Comparison of ENCODE assay signal across 21 cellular contexts in genomic region chr6:160260283-160261119, GRCh38. TPM values are rescaled to one million over a fixed set of nuclear protein-coding genes. Genes with fewer than 3 reads are reported as not detected.
DNase-seq lines count a peak whose midpoint lies in the region; ATAC-seq, FAIRE-seq and TF ChIP-seq lines count a peak whose summit lies in the region.
"Had no signal": no experiment of that assay in that cellular context is flagged by ENCODE, and none has a peak within 500 bp of the region (broad histone marks: within the 10 kb centered on the region; RNA-seq: fewer than 3 reads in every experiment).

No MANE protein-coding gene starts in this region.

- no peaks in the 10 kb centered on the region for H3K36me3 ChIP-seq in small intestine (ENCODE audit: control insufficient read depth in 2 of 2, insufficient read depth in 2 of 2, low read length in 2 of 2)
- H3K36me3 ChIP-seq: pancreas, spleen, tibial nerve had no signal

- H3K4me3 ChIP-seq in fibroblast of villous mesenchyme (ENCODE audit: low read depth, low read length), result no peak overlapping the region
- no peak overlapping the region for H3K4me3 ChIP-seq in small intestine (ENCODE audit: low read depth in 1 of 2, low read length in 2 of 2)
- H3K4me3 ChIP-seq: pancreas, spleen, tibial nerve had no signal

- 67 to 77% (median 71%) methylated on average over 19 of the region's 19 CpGs for WGBS in small intestine, 3 donors

- no peak for TF ChIP-seq CTCF in fibroblast of villous mesenchyme (IDR thresholded peaks at IDR 0.05; ENCODE audit: insufficient read depth, low read depth, low read length)
- no peak for TF ChIP-seq CTCF in RWPE1 (conservative IDR thresholded peaks at IDR 0.05; ENCODE audit: low read depth)

- no peaks in the 10 kb centered on the region for H3K27me3 ChIP-seq in small intestine (ENCODE audit: control insufficient read depth in 2 of 2, insufficient read depth in 2 of 2, low read length in 2 of 2)
- H3K27me3 ChIP-seq: pancreas, tibial nerve had no signal

- CTCF ChIA-PET in RWPE1 (lab: Yijun Ruan, JAX), result no interaction called here

- peak; percentile 37 for DNase-seq in fibroblast of villous mesenchyme (ENCODE audit: low read depth)
- peak; percentile 25 for DNase-seq in small intestine
- no peak for DNase-seq in COR-L47 (lab: John Stamatoyannopoulos, UW)
- DNase-seq in RWPE1 (ENCODE audit: low spot score), result no peak
- DNase-seq: cerebellar nuclear complex; effector memory CD4-positive, alpha-beta T cell; left cardiac atrium; NCI-H345; NK-92 treated with Interleukin-12 subunit alpha and Interleukin-12 subunit beta, amount 100 ng/mL, for 24 hours; pancreas; spleen; stimulated activated naive B cell treated with anti-CD40 and anti-IgM and Interleukin-4, amounts not matched to agents 10 μg/mL and 1 μg/mL and 100 μg/mL, for 72 hours; T-cell had no signal

- peak; percentile 76 for ATAC-seq in GM19025 (IDR thresholded peaks at IDR 0.05; ENCODE audit: low read depth, unreplicated experiment)
- ATAC-seq in HG02981 (IDR thresholded peaks at IDR 0.05; ENCODE audit: unreplicated experiment), result peak; percentile 43
- no peak for ATAC-seq in HG03439 (IDR thresholded peaks at IDR 0.05; ENCODE audit: unreplicated experiment)
- ATAC-seq: left cardiac atrium; pancreas; stimulated activated naive B cell treated with anti-CD40 and anti-IgM and Interleukin-4, amounts not matched to agents 10 μg/mL and 1 μg/mL and 100 μg/mL, for 72 hours; T-cell had no signal

- H3K27ac ChIP-seq in small intestine (ENCODE audit: low read depth in 1 of 2, low read length in 1 of 2), result no peak overlapping the region
- no peak overlapping the region for H3K27ac ChIP-seq in RWPE1
- H3K27ac ChIP-seq: pancreas, spleen, tibial nerve had no signal

- peaks cover 2 to 6% of the 10 kb centered on the region in 2 donors for H3K4me1 ChIP-seq in small intestine (ENCODE audit: control insufficient read depth in 2 of 2, insufficient read depth in 1 of 2, low read depth in 1 of 2, low read length in 1 of 2)
- H3K4me1 ChIP-seq: pancreas, spleen, tibial nerve had no signal

- POLR2A ChIA-PET in RWPE1 (lab: Yijun Ruan, JAX; ENCODE audit: low non-redundant PET), result no interaction called here

- FAIRE-seq in small intestine (lab: Jason Lieb, UNC), result no peak
- FAIRE-seq: pancreas had no signal

- no peaks in the 10 kb centered on the region for H3K9me3 ChIP-seq in small intestine (ENCODE audit: control insufficient read depth, low read depth)
- H3K9me3 ChIP-seq: pancreas, spleen, tibial nerve had no signal

RNA-seq across cellular contexts. Expression of gene SLC22A2, which starts 1.9 kb away (rescaled TPM):
- under 0.01 TPM in 2 replicates for total RNA-seq in fibroblast of villous mesenchyme
- not detected for polyA plus RNA-seq in small intestine
- total RNA-seq: activated CD8-positive, alpha-beta memory T cell treated with anti-CD3 and anti-CD28 coated beads for 36 hours; activated T-helper 2 cell treated with anti-CD3 and anti-CD28 coated beads, Interferon-gamma antibody, Interleukin-2, Interleukin-4, amounts not matched to agents 10 μg/mL and 5 μg/mL and 100 μg/mL, durations not matched to agents 14 hours and 24 hours and 36 hours; left cardiac atrium; LHCN-M2; pancreas; spleen; T-cell; tibial nerve had no signal
- polyA plus RNA-seq: BJ, pancreas, spleen had no signal

Comparison
In these comparisons a context has a peak if more than half of its experiments do, and no peak if none do; other contexts are left out.
1. DNase-seq: peak in fibroblast of villous mesenchyme (single experiment) and small intestine (single experiment); none in COR-L47 (single experiment) and RWPE1 (single experiment).